In the genomic region with DNA sequence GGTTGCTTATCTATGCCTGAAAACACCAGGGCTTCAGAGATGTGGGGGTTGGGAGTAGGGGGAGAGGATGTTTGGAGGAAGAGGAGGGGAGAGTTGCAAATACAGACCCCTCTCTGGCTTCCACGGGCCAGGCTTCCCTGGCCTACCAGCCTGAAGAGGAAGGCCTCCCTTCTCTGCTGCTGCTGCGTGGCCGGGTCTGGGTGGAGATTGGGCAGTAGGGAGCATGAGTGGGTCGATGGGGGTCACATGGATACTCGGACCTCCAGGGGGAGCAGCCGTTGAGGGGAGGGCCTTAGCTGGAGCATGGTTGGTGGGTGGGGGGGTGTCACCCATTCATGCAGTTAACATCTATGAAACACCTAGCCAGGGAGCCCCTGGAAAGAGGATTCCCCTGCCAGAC, we compare ENCODE assay signal across 1 cellular context.
TF ChIP-seq lines count a peak whose summit lies in the region.

No MANE protein-coding gene starts in this region.

TF ChIP-seq in HepG2, 621 proteins besides CTCF, POLR2A, EP300 and RAD21:
- TF ChIP-seq CBX1 (IDR thresholded peaks at IDR 0.05; ENCODE audit: low read depth) (no peak), ZFYVE20 (CRISPR knock-in tag; IDR thresholded peaks at IDR 0.05; ENCODE audit: borderline replicate concordance, low read depth) (no peak), SRF (IDR thresholded peaks at IDR 0.05; ENCODE audit: low read depth, low read length) (no peak), ATAD3A (CRISPR knock-in tag; IDR thresholded peaks at IDR 0.05) (no peak), ZNF850 (CRISPR knock-in tag; conservative IDR thresholded peaks at IDR 0.05) (no peak), GZF1 (CRISPR knock-in tag; IDR thresholded peaks at IDR 0.05) (no peak), SKI (IDR thresholded peaks at IDR 0.05; ENCODE audit: partially characterized antibody) (no peak), JARID2 (CRISPR knock-in tag; IDR thresholded peaks at IDR 0.05; ENCODE audit: insufficient replicate concordance) (no peak), TOPORS (CRISPR knock-in tag; IDR thresholded peaks at IDR 0.05) (no peak), ZNF552 (CRISPR knock-in tag; IDR thresholded peaks at IDR 0.05; ENCODE audit: borderline replicate concordance) (no peak), HMGA1 (CRISPR knock-in tag; conservative IDR thresholded peaks at IDR 0.05) (no peak)
- TF ChIP-seq, protein P1, sequence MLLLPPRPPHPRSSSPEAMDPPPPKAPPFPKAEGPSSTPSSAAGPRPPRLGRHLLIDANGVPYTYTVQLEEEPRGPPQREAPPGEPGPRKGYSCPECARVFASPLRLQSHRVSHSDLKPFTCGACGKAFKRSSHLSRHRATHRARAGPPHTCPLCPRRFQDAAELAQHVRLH (CRISPR knock-in tag; IDR thresholded peaks at IDR 0.05; ENCODE audit: borderline replicate concordance, low read depth), result no peak
- TF ChIP-seq, protein P2, sequence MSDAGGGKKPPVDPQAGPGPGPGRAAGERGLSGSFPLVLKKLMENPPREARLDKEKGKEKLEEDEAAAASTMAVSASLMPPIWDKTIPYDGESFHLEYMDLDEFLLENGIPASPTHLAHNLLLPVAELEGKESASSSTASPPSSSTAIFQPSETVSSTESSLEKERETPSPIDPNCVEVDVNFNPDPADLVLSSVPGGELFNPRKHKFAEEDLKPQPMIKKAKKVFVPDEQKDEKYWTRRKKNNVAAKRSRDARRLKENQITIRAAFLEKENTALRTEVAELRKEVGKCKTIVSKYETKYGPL (CRISPR knock-in tag; IDR thresholded peaks at IDR 0.05), result no peak
- TF ChIP-seq, protein P3, sequence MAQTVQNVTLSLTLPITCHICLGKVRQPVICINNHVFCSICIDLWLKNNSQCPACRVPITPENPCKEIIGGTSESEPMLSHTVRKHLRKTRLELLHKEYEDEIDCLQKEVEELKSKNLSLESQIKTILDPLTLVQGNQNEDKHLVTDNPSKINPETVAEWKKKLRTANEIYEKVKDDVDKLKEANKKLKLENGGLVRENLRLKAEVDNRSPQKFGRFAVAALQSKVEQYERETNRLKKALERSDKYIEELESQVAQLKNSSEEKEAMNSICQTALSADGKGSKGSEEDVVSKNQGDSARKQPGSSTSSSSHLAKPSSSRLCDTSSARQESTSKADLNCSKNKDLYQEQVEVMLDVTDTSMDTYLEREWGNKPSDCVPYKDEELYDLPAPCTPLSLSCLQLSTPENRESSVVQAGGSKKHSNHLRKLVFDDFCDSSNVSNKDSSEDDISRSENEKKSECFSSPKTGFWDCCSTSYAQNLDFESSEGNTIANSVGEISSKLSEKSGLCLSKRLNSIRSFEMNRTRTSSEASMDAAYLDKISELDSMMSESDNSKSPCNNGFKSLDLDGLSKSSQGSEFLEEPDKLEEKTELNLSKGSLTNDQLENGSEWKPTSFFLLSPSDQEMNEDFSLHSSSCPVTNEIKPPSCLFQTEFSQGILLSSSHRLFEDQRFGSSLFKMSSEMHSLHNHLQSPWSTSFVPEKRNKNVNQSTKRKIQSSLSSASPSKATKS (CRISPR knock-in tag; IDR thresholded peaks at IDR 0.05), result no peak
